ENCODE assay signal across 12 cellular contexts in the genomic region with DNA sequence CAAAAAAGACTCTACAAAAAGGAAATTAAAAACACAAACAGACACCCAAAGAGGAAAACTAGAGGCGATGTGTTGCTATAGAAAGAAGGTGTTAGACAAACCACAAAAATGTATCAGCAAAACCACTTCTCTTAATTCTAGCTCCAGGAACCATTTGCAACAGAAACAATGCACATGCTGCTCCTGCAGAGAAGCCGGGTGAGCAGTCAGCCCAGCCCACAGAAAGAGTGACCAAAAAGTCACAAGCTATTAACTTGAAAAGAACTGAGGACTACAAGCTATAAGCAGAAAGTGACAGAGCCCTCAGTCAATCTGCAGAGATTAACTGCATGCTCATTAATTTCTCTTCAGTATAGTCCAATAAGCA.
DNase-seq lines count a peak whose midpoint lies in the region; ATAC-seq lines count a peak whose summit lies in the region.
"Had no signal": no experiment of that assay in that cellular context is flagged by ENCODE, and none has a peak within 500 bp of the region (broad histone marks: within the 10 kb centered on the region; RNA-seq: fewer than 3 reads in every experiment).

No MANE protein-coding gene starts in this region.

- H3K9me3 Mint-ChIP-seq in IgD-negative memory B cell, result no peaks in the 10 kb centered on the region
- peaks cover 0 to 2% (median 0%) of the 10 kb centered on the region in 7 donors for H3K9me3 Mint-ChIP-seq in naive B cell

- H3K4me1 Mint-ChIP-seq in IgD-negative memory B cell (peaks cover 15 to 18% (median 16%) of the 10 kb centered on the region in 3 donors), naive B cell (peaks cover 10 to 29% (median 16%) of the 10 kb centered on the region in 3 donors)

- DNase-seq in NCI-H2107 treated with DMSO at 0.1 percent for 48 hours (lab: John Stamatoyannopoulos, UW; ENCODE audit: unreplicated experiment) (peak; percentile 65), NCI-H2107 (lab: John Stamatoyannopoulos, UW) (no peak), naive B cell (no peak), G401 (ENCODE audit: low spot score) (no peak), superior temporal gyrus (ENCODE audit: extremely low spot score) (no peak)
- no peak for DNase-seq in stimulated activated naive CD4-positive, alpha-beta T cell treated with Interleukin-2 at 50 U/mL for 16 hours (lab: John Stamatoyannopoulos, UW)
- DNase-seq: activated CD4-positive, alpha-beta T cell treated with anti-CD3 and anti-CD28 coated beads for 48 hours; brain microvascular endothelial cell; gastrocnemius medialis; NCI-H1694 treated with DMSO at 0.1 percent for 48 hours had no signal

- ATAC-seq in HG02678 (IDR thresholded peaks at IDR 0.05; ENCODE audit: unreplicated experiment), result peak; percentile 78
- no peak for ATAC-seq in naive B cell (ENCODE audit: low read depth in 2 of 2)
- ATAC-seq: gastrocnemius medialis had no signal

- H3K4me3 Mint-ChIP-seq in IgD-negative memory B cell (peak overlapping the region; percentile 12 to 74 (median 47)), naive B cell (peak overlapping the region in 7 of 8 donors; percentile 16 to 75 (median 61))

- H3K36me3 Mint-ChIP-seq in IgD-negative memory B cell (no peaks in the 10 kb centered on the region), naive B cell (no peaks in the 10 kb centered on the region)

- peaks cover 5% of the 10 kb centered on the region for H3K27me3 Mint-ChIP-seq in IgD-negative memory B cell
- H3K27me3 Mint-ChIP-seq in naive B cell, result no peaks in the 10 kb centered on the region

- no peak overlapping the region for H3K27ac Mint-ChIP-seq in IgD-negative memory B cell
- H3K27ac Mint-ChIP-seq in naive B cell, result peak overlapping the region in 1 of 6 donors; percentile 36

- in situ Hi-C loops in G401 (cut with HindIII; ENCODE audit: low sequenced_read_pairs), result no loop called here
